8 cellular contexts compared by ENCODE assay signal in genomic region chr6:43052842-43053544, GRCh38.
DNase-seq lines count a peak whose midpoint lies in the region; ATAC-seq and TF ChIP-seq lines count a peak whose summit lies in the region.

No MANE protein-coding gene starts in this region.

- TF ChIP-seq CTCF in GM06990 (IDR thresholded peaks at IDR 0.05; ENCODE audit: insufficient read depth, low read length, poor library complexity, severe bottlenecking) (no peak), HFF-Myc (IDR thresholded peaks at IDR 0.05; ENCODE audit: low read depth, low read length, missing control alignments) (no peak), cardiac fibroblast (IDR thresholded peaks at IDR 0.05; ENCODE audit: low read depth, low read length) (no peak)

- no peaks in the 10 kb centered on the region for H3K27me3 Mint-ChIP-seq in stimulated activated naive CD8-positive, alpha-beta T cell treated with anti-CD3 and anti-CD28 coated beads, Interleukin-15, amount 100 ng/mL, for 72 hours

- H3K27me3 ChIP-seq in GM06990 (replicated peaks; ENCODE audit: control insufficient read depth, insufficient read depth, low read length), result no peaks in the 10 kb centered on the region

- H3K4me3 ChIP-seq in GM06990 (replicated peaks; ENCODE audit: low read depth, low read length), result peak overlapping the region; percentile 94
- peak overlapping the region; percentile 74 for H3K4me3 ChIP-seq in HFF-Myc (replicated peaks; ENCODE audit: low read depth, low read length)
- peak overlapping the region; percentile 85 to 89 for H3K4me3 ChIP-seq in cardiac fibroblast (replicated peaks in 1 of 2; ENCODE audit: low read depth in 2 of 2, low read length in 2 of 2)

- H3K9me3 Mint-ChIP-seq in stimulated activated naive CD8-positive, alpha-beta T cell treated with anti-CD3 and anti-CD28 coated beads, Interleukin-15, amount 100 ng/mL, for 72 hours, result no peaks in the 10 kb centered on the region

- ATAC-seq in stimulated activated naive CD8-positive, alpha-beta T cell treated with anti-CD3 and anti-CD28 coated beads, Interleukin-15, amount 100 ng/mL, for 72 hours, result peak; percentile 54

- peaks cover 21% of the 10 kb centered on the region for H3K36me3 ChIP-seq in GM06990 (ENCODE audit: control insufficient read depth, insufficient read depth, low read length)

- DNase-seq in GM06990 (ENCODE audit: extremely low read depth, insufficient read length) (peak; percentile 38), HFF-Myc (ENCODE audit: extremely low read depth, low read depth) (no peak), OCI-M1 (lab: John Stamatoyannopoulos, UW) (peak; percentile 68), cardiac fibroblast (ENCODE audit: low read depth in 2 of 2) (peak; percentile 26 to 40), left kidney (ENCODE audit: low read depth, low spot score) (peak; percentile 64), NCI-H128 (lab: John Stamatoyannopoulos, UW; ENCODE audit: unreplicated experiment) (no peak), NK-92 (lab: John Stamatoyannopoulos, UW; ENCODE audit: unreplicated experiment) (no peak)
- peak in 1 of 2 donors; percentile 30 for DNase-seq in stimulated activated naive CD8-positive, alpha-beta T cell treated with anti-CD3 and anti-CD28 coated beads, Interleukin-15, amount 100 ng/mL, for 72 hours

- H3K4me3 Mint-ChIP-seq in stimulated activated naive CD8-positive, alpha-beta T cell treated with anti-CD3 and anti-CD28 coated beads, Interleukin-15, amount 100 ng/mL, for 72 hours, result peak overlapping the region; percentile 98 to 99

- peak overlapping the region; percentile 98 to 99 for H3K27ac Mint-ChIP-seq in stimulated activated naive CD8-positive, alpha-beta T cell treated with anti-CD3 and anti-CD28 coated beads, Interleukin-15, amount 100 ng/mL, for 72 hours

- H3K4me1 Mint-ChIP-seq in stimulated activated naive CD8-positive, alpha-beta T cell treated with anti-CD3 and anti-CD28 coated beads, Interleukin-15, amount 100 ng/mL, for 72 hours, result peaks cover 57% of the 10 kb centered on the region

Comparison
In these comparisons a context has a peak if more than half of its experiments do, and no peak if none do; other contexts are left out.
1. DNase-seq: peak in GM06990 (single experiment), OCI-M1 (single experiment), cardiac fibroblast (2 of 2) and left kidney (single experiment); none in HFF-Myc (single experiment), NCI-H128 (single experiment) and NK-92 (single experiment).
2. Peak in every context shown above with its lines, with median percentiles within 50 percentile points of each other: H3K4me3 ChIP-seq.